Comparison of ENCODE assay signal across 8 cellular contexts in genomic region chr5:34915139-34915855, GRCh38. TPM values are rescaled to one million over a fixed set of nuclear protein-coding genes. Genes with fewer than 3 reads are reported as not detected.
A peak's percentile ranks its signal among the peaks of the same experiment; 100 is the strongest.
DNase-seq lines count a peak whose midpoint lies in the region; ATAC-seq and TF ChIP-seq lines count a peak whose summit lies in the region.

BRIX1 (plus strand) TSS chr5:34915711; CDS start chr5:34915739, 28 bp downstream.
RAD1 (minus strand) TSS chr5:34915504; CDS start chr5:34914892, 612 bp downstream.

- H3K27ac ChIP-seq in angular gyrus (ENCODE audit: low read depth, low read length) (peak within 1 kb of the TSS; percentile 79), psoas muscle (peak within 1 kb of the TSS; percentile 90), urinary bladder (ENCODE audit: low read depth) (peak within 1 kb of the TSS; percentile 79)

- H3K36me3 ChIP-seq in psoas muscle (ENCODE audit: insufficient read depth in 1 of 2, low read depth in 1 of 2), result peaks cover 0 to 48% of the 10 kb centered on the region in 2 donors
- peaks cover 4% of the 10 kb centered on the region for H3K36me3 ChIP-seq in urinary bladder (ENCODE audit: insufficient read depth)

- peak; percentile 94 for DNase-seq in NCI-H187 treated with DMSO at 0.1 percent for 48 hours (lab: John Stamatoyannopoulos, UW)
- peak; percentile 78 to 99 (median 91) for DNase-seq in T-helper 2 cell
- peak; percentile 98 for DNase-seq in left ventricle myocardium superior
- DNase-seq in psoas muscle, result peak; percentile 97 to 98

- no peak for TF ChIP-seq CTCF in psoas muscle (IDR thresholded peaks at IDR 0.05)

- ATAC-seq in GM18505 (IDR thresholded peaks at IDR 0.05; ENCODE audit: unreplicated experiment), result peak; percentile 98
- peak; percentile 99 for ATAC-seq in HG02970 (IDR thresholded peaks at IDR 0.05; ENCODE audit: low FRiP score, unreplicated experiment)
- peak; percentile 100 for ATAC-seq in left ventricle myocardium superior
- ATAC-seq in psoas muscle, result peak; percentile 100

- TF ChIP-seq POLR2A in GM18505 (IDR thresholded peaks at IDR 0.05; ENCODE audit: borderline replicate concordance, extremely low read depth, insufficient read depth, insufficient read length), result peak; percentile 80

- peaks cover 24% of the 10 kb centered on the region for H3K4me1 ChIP-seq in psoas muscle
- no peaks in the 10 kb centered on the region for H3K4me1 ChIP-seq in urinary bladder (ENCODE audit: insufficient read depth)

- H3K4me3 ChIP-seq in psoas muscle (peak within 1 kb of the TSS; percentile 90), urinary bladder (ENCODE audit: low read depth, low read length) (peak within 1 kb of the TSS; percentile 90)

- H3K27me3 ChIP-seq in psoas muscle (ENCODE audit: insufficient read depth in 3 of 3, low read length in 2 of 3), result no peaks in the 10 kb centered on the region

- no peaks in the 10 kb centered on the region for H3K9me3 ChIP-seq in psoas muscle

- 0 to 1% (median 0%) methylated on average over 67 of the region's 67 CpGs for WGBS in psoas muscle, 3 donors
- under 1% methylated on average over 67 of the region's 67 CpGs for WGBS in urinary bladder

- intact Hi-C loops in left ventricle myocardium superior (cut with micrococcal nuclease) (no loop called here), psoas muscle (cut with DNase I) (no loop called here)

RNA-seq across cellular contexts. Expression of gene BRIX1, which starts in this region (rescaled TPM):
- total RNA-seq in left ventricle myocardium superior, result 10.5 TPM
- 10 to 100 TPM; 11.3 to 22.2 (median 20.0) TPM for total RNA-seq in psoas muscle
- 10 to 100 TPM; 14.5 to 36.8 (median 25.4) TPM for polyA plus RNA-seq in psoas muscle
- total RNA-seq in urinary bladder, result 36.7 TPM
- polyA plus RNA-seq in urinary bladder, result 19.3 TPM

RNA-seq across cellular contexts. Expression of gene RAD1, which starts in this region (rescaled TPM):
- total RNA-seq in left ventricle myocardium superior, result 23.7 TPM
- 10 to 100 TPM; 16.6 to 20.0 (median 18.2) TPM for total RNA-seq in psoas muscle
- 10 to 100 TPM; 15.8 to 43.1 (median 18.0) TPM for polyA plus RNA-seq in psoas muscle
- total RNA-seq in urinary bladder, result 40.7 TPM
- polyA plus RNA-seq in urinary bladder, result 20.0 TPM

Comparison
In these comparisons a context has a peak if more than half of its experiments do, and no peak if none do; other contexts are left out.
1. Peak in every context shown above with its lines: DNase-seq, ATAC-seq, H3K4me3 ChIP-seq and H3K27ac ChIP-seq.